ENCODE assay signal across 1 cellular context in genomic region chr5:138641547-138642298, GRCh38.
TF ChIP-seq lines count a peak whose summit lies in the region.

No MANE protein-coding gene starts in this region.

TF ChIP-seq in HEK293, 187 proteins besides CTCF, POLR2A, EP300 and RAD21 (continued from another document):
- TF ChIP-seq, protein P1, sequence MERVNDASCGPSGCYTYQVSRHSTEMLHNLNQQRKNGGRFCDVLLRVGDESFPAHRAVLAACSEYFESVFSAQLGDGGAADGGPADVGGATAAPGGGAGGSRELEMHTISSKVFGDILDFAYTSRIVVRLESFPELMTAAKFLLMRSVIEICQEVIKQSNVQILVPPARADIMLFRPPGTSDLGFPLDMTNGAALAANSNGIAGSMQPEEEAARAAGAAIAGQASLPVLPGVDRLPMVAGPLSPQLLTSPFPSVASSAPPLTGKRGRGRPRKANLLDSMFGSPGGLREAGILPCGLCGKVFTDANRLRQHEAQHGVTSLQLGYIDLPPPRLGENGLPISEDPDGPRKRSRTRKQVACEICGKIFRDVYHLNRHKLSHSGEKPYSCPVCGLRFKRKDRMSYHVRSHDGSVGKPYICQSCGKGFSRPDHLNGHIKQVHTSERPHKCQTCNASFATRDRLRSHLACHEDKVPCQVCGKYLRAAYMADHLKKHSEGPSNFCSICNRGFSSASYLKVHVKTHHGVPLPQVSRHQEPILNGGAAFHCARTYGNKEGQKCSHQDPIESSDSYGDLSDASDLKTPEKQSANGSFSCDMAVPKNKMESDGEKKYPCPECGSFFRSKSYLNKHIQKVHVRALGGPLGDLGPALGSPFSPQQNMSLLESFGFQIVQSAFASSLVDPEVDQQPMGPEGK (tag by site-specific recombination; IDR thresholded peaks at IDR 0.05) = peak; percentile 57; the same call in 1 of the 2 replicates
- TF ChIP-seq ZNF184 (tag by site-specific recombination; IDR thresholded peaks at IDR 0.05) = 0 out of 2 replicates have a peak, but pooled peaks have one; percentile 31
TF ChIP-seq in HEK293: peak in this region for 14.
